8 cellular contexts compared by ENCODE assay signal in the genomic region with DNA sequence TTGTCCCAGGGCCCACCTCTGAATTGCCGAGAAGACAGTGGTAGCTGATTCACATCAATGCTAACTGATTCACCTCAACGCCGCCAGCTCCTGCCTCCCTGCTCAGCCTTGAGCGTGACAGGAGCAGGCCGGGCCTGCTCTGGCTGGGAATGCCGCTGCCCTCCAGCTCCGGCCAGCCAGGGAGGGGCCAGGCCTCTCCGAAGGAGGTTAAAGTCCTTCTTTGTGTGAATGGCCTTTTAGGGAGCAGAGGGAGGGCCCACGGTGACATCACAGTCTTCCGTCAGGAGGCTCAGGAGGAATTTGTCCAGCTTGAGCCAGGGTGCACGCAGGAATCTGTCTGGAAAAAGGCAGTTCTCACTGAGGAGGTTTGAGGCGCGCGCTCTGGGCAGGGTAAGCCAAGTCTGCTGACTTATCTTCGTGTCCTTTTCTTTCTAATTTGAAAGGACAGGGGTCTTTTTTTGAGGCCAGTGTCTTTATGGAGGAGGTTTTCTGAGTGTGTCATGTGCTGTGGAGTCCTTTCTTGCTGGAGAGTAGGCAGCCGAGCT.
DNase-seq lines count a peak whose midpoint lies in the region; ATAC-seq and TF ChIP-seq lines count a peak whose summit lies in the region.

No MANE protein-coding gene starts in this region.

- no peaks in the 10 kb centered on the region for H3K27me3 Mint-ChIP-seq in CD4-positive, CD25-positive, alpha-beta regulatory T cell

- in situ Hi-C loops in SK-MEL-5 (cut with HindIII; ENCODE audit: low pct_unique_long_range_greater_than_20kb, low sequenced_read_pairs), result no loop called here

- no peaks in the 10 kb centered on the region for H3K36me3 ChIP-seq in CD4-positive, CD25-positive, alpha-beta regulatory T cell (ENCODE audit: control insufficient read depth, insufficient read depth, low read length)
- peaks cover 4% of the 10 kb centered on the region for H3K36me3 ChIP-seq in osteoblast (ENCODE audit: insufficient read depth, low read length)
- no peaks in the 10 kb centered on the region for H3K36me3 ChIP-seq in BE2C

- H3K9me3 Mint-ChIP-seq in CD4-positive, CD25-positive, alpha-beta regulatory T cell, result no peaks in the 10 kb centered on the region

- H3K27me3 ChIP-seq in CD4-positive, CD25-positive, alpha-beta regulatory T cell (ENCODE audit: control insufficient read depth, insufficient read depth, low read length), result no peaks in the 10 kb centered on the region
- H3K27me3 ChIP-seq in osteoblast (ENCODE audit: insufficient read depth, low read length) (no peaks in the 10 kb centered on the region), BE2C (no peaks in the 10 kb centered on the region)

- H3K27ac Mint-ChIP-seq in CD4-positive, CD25-positive, alpha-beta regulatory T cell, result peak overlapping the region; percentile 85 to 89 (median 87)

- no peak for ATAC-seq in CD4-positive, CD25-positive, alpha-beta regulatory T cell (ENCODE audit: low read depth in 2 of 2)
- ATAC-seq in GM21825 (IDR thresholded peaks at IDR 0.05; ENCODE audit: unreplicated experiment), result no peak

- H3K4me3 Mint-ChIP-seq in CD4-positive, CD25-positive, alpha-beta regulatory T cell, result peak overlapping the region in 2 of 4 donors; percentile 3 to 11

- no peaks in the 10 kb centered on the region for H3K4me1 ChIP-seq in CD4-positive, CD25-positive, alpha-beta regulatory T cell (ENCODE audit: control insufficient read depth, insufficient read depth, low read length, poor library complexity, severe bottlenecking)
- H3K4me1 ChIP-seq in osteoblast (ENCODE audit: insufficient read depth, low read length) (peaks cover 70% of the 10 kb centered on the region), BE2C (no peaks in the 10 kb centered on the region; the same call in 1 of the 2 replicates)

- H3K9me3 ChIP-seq in CD4-positive, CD25-positive, alpha-beta regulatory T cell (ENCODE audit: control insufficient read depth in 2 of 2, low read length in 2 of 2), result no peaks in the 10 kb centered on the region
- H3K9me3 ChIP-seq in osteoblast (ENCODE audit: low read depth, low read length) (no peaks in the 10 kb centered on the region), BE2C (no peaks in the 10 kb centered on the region)

- DNase-seq in CD4-positive, CD25-positive, alpha-beta regulatory T cell, result no peak
- DNase-seq in SK-MEL-5 (ENCODE audit: low read depth, low spot score) (peak; percentile 93), globus pallidus (ENCODE audit: low spot score) (peak; percentile 42), osteoblast (ENCODE audit: insufficient read length, low spot score, missing footprints) (peak; percentile 87), BE2C (no peak), NCI-H187 (lab: John Stamatoyannopoulos, UW) (no peak)
- no peak for DNase-seq in activated CD4-positive, alpha-beta T cell treated with anti-CD3 and anti-CD28 coated beads for 4 hours

- no peak for TF ChIP-seq CTCF in osteoblast (IDR thresholded peaks at IDR 0.05; ENCODE audit: extremely low read depth, low read depth, low read length)
- TF ChIP-seq CTCF in BE2C (IDR thresholded peaks at IDR 0.05; ENCODE audit: low read depth, low read length), result no peak

- peak overlapping the region; percentile 81 for H3K4me2 ChIP-seq in osteoblast (ENCODE audit: insufficient read depth, low read length)

- H2AFZ ChIP-seq in osteoblast (ENCODE audit: low read length), result no peak overlapping the region

- no peak overlapping the region for H3K27ac ChIP-seq in CD4-positive, CD25-positive, alpha-beta regulatory T cell (ENCODE audit: insufficient read depth, low read length, poor library complexity, severe bottlenecking)
- peak overlapping the region; percentile 98 for H3K27ac ChIP-seq in osteoblast (ENCODE audit: low read depth, low read length)

- H3K4me1 Mint-ChIP-seq in CD4-positive, CD25-positive, alpha-beta regulatory T cell, result peaks cover 30 to 65% (median 46%) of the 10 kb centered on the region in 4 donors

- no peak overlapping the region for H3K4me3 ChIP-seq in CD4-positive, CD25-positive, alpha-beta regulatory T cell (ENCODE audit: low read depth, low read length)
- H3K4me3 ChIP-seq in osteoblast (ENCODE audit: insufficient read depth, low read length) (peak overlapping the region; percentile 67), BE2C (ENCODE audit: low read depth, low read length) (no peak overlapping the region)

- peaks cover 52% of the 10 kb centered on the region for H4K20me1 ChIP-seq in osteoblast (ENCODE audit: insufficient read depth, low read length)

- peaks cover 8% of the 10 kb centered on the region for H3K36me3 Mint-ChIP-seq in CD4-positive, CD25-positive, alpha-beta regulatory T cell

- peaks cover 96% of the 10 kb centered on the region for H3K79me2 ChIP-seq in osteoblast (ENCODE audit: insufficient read depth, low read length)

Comparison
In these comparisons a context has a peak if more than half of its experiments do, and no peak if none do; other contexts are left out.
1. DNase-seq: peak in SK-MEL-5 (single experiment), globus pallidus (single experiment) and osteoblast (single experiment); none in CD4-positive, CD25-positive, alpha-beta regulatory T cell (0 of 3), BE2C (single experiment), NCI-H187 (0 of 2) and activated CD4-positive, alpha-beta T cell treated with anti-CD3 and anti-CD28 coated beads for 4 hours (0 of 2).